In genomic region chr15:70088887-70089691, GRCh38 we compare ENCODE assay signal across 12 cellular contexts.
DNase-seq lines count a peak whose midpoint lies in the region; ATAC-seq and TF ChIP-seq lines count a peak whose summit lies in the region.
"Had no signal": no experiment of that assay in that cellular context is flagged by ENCODE, and none has a peak within 500 bp of the region (broad histone marks: within the 10 kb centered on the region; RNA-seq: fewer than 3 reads in every experiment).

No MANE protein-coding gene starts in this region.

- TF ChIP-seq CTCF in foreskin fibroblast (IDR thresholded peaks at IDR 0.05; ENCODE audit: low read depth, low read length) (no peak), neutrophil (IDR thresholded peaks at IDR 0.05) (no peak)

- peak overlapping the region; percentile 19 for H3K27ac ChIP-seq in neutrophil
- H3K27ac ChIP-seq: KMS-11 had no signal

- H3K36me3 ChIP-seq in neutrophil = peaks cover 94% of the 10 kb centered on the region

- peak; percentile 47 for DNase-seq in AG20443 (ENCODE audit: low spot score)
- DNase-seq in NCI-H1105 treated with DMSO at 0.1 percent for 48 hours (lab: John Stamatoyannopoulos, UW) = peak; percentile 75
- DNase-seq in foreskin fibroblast = peak; percentile 77 to 81
- DNase-seq in NCI-H1048 (lab: John Stamatoyannopoulos, UW) = no peak
- no peak for DNase-seq in inferior parietal cortex (ENCODE audit: extremely low spot score)
- no peak for DNase-seq in HUDEP-2 (lab: John Stamatoyannopoulos, UW; ENCODE audit: unreplicated experiment in 76 of 76)
- DNase-seq: CD4-positive, CD25-positive, alpha-beta regulatory T cell; NCI-H526; T-cell had no signal

- peaks cover 81 to 83% of the 10 kb centered on the region in 2 experiments for H3K4me1 ChIP-seq in neutrophil (ENCODE audit: control insufficient read depth in 1 of 2, insufficient read depth in 1 of 2, low read depth in 1 of 2, low read length in 1 of 2)

- no peak for ATAC-seq in HG02938 (IDR thresholded peaks at IDR 0.05; ENCODE audit: unreplicated experiment)
- ATAC-seq: T-cell had no signal

- H3K9me3 ChIP-seq in neutrophil = no peaks in the 10 kb centered on the region

- H3K4me3 ChIP-seq in foreskin fibroblast (ENCODE audit: low read depth in 1 of 2, low read length in 2 of 2) (peak overlapping the region in 1 of 2 donors; percentile 16), neutrophil (ENCODE audit: low read depth in 1 of 2, low read length in 1 of 2) (no peak overlapping the region)

- no peaks in the 10 kb centered on the region for H3K27me3 ChIP-seq in neutrophil

Comparison
In these comparisons a context has a peak if more than half of its experiments do, and no peak if none do; other contexts are left out.
1. DNase-seq: peak in AG20443 (single experiment), NCI-H1105 treated with DMSO at 0.1 percent for 48 hours (single experiment) and foreskin fibroblast (2 of 2); none in NCI-H1048 (single experiment), inferior parietal cortex (single experiment) and HUDEP-2 (0 of 76).